17 cellular contexts compared by ENCODE assay signal in genomic region chr7:87173456-87173855, GRCh38. TPM values are rescaled to one million over a fixed set of nuclear protein-coding genes. Genes with fewer than 3 reads are reported as not detected.
DNase-seq lines count a peak whose midpoint lies in the region; ATAC-seq and TF ChIP-seq lines count a peak whose summit lies in the region.
"Had no signal": no experiment of that assay in that cellular context is flagged by ENCODE, and none has a peak within 500 bp of the region (broad histone marks: within the 10 kb centered on the region; RNA-seq: fewer than 3 reads in every experiment).

No MANE protein-coding gene starts in this region.

- no peak overlapping the region for H3K9ac ChIP-seq in endodermal cell (ENCODE audit: extremely low read depth, low read length, poor library complexity, severe bottlenecking)

- 86 to 91% methylated on average over 1 to 2 of the region's 2 CpGs for WGBS in endodermal cell (ENCODE audit: insufficient coverage in 1 of 2, insufficient read length in 1 of 2), 2 experiments

- no peak for ATAC-seq in CD4-positive, CD25-positive, alpha-beta regulatory T cell (ENCODE audit: low read depth in 2 of 2)
- no peak for ATAC-seq in naive thymus-derived CD8-positive, alpha-beta T cell
- ATAC-seq: HepG2, Panc1 had no signal

- no peak for TF ChIP-seq CTCF in endodermal cell (conservative IDR thresholded peaks at IDR 0.05)

- no peaks in the 10 kb centered on the region for H3K9me3 ChIP-seq in CD4-positive, CD25-positive, alpha-beta regulatory T cell (ENCODE audit: control insufficient read depth in 2 of 2, low read length in 2 of 2)
- H3K9me3 ChIP-seq in endodermal cell (ENCODE audit: control insufficient read depth, low read length) = no peaks in the 10 kb centered on the region
- H3K9me3 ChIP-seq: MG63 had no signal

- peaks cover 51% of the 10 kb centered on the region for H3K36me3 Mint-ChIP-seq in CD4-positive, CD25-positive, alpha-beta regulatory T cell
- peaks cover 71% of the 10 kb centered on the region for H3K36me3 Mint-ChIP-seq in endodermal cell (ENCODE audit: low read depth)
- peaks cover 4 to 87% (median 26%) of the 10 kb centered on the region in 3 donors for H3K36me3 Mint-ChIP-seq in naive thymus-derived CD8-positive, alpha-beta T cell

- no peak for DNase-seq in CD4-positive, CD25-positive, alpha-beta regulatory T cell
- DNase-seq in OCI-M1 (lab: John Stamatoyannopoulos, UW) (peak; percentile 23), endodermal cell (no peak), DMS114 treated with DMSO at 0.1 percent for 48 hours (lab: John Stamatoyannopoulos, UW; ENCODE audit: unreplicated experiment) (no peak)
- DNase-seq in naive thymus-derived CD8-positive, alpha-beta T cell = no peak
- no peak for DNase-seq in stimulated activated CD4-positive, alpha-beta T cell treated with anti-CD3 and anti-CD28 coated beads, Interleukin-4, amount 100 ng/mL, for 1 hour
- DNase-seq in activated CD4-positive, CD25-positive, alpha-beta regulatory T cell treated with anti-CD3 and anti-CD28 coated beads, Interleukin-2, amount 50 U/mL, for 72 hours = no peak
- DNase-seq: DMS79, H7, Karpas-422, MG63, NCI-H1092, NCI-H2081 treated with DMSO at 0.1 percent for 48 hours, NCI-H524 had no signal

- peaks cover 33 to 45% (median 36%) of the 10 kb centered on the region in 4 donors for H3K4me1 Mint-ChIP-seq in CD4-positive, CD25-positive, alpha-beta regulatory T cell
- H3K4me1 Mint-ChIP-seq in endodermal cell = peaks cover 7% of the 10 kb centered on the region
- peaks cover 21 to 45% (median 32%) of the 10 kb centered on the region in 4 donors for H3K4me1 Mint-ChIP-seq in naive thymus-derived CD8-positive, alpha-beta T cell

- peak overlapping the region in 2 of 3 donors; percentile 2 to 16 for H3K27ac Mint-ChIP-seq in CD4-positive, CD25-positive, alpha-beta regulatory T cell
- no peak overlapping the region for H3K27ac Mint-ChIP-seq in endodermal cell
- H3K27ac Mint-ChIP-seq in naive thymus-derived CD8-positive, alpha-beta T cell = peak overlapping the region in 6 of 10 donors; percentile 37 to 66 (median 54)

- no peak overlapping the region for H3K4me3 Mint-ChIP-seq in CD4-positive, CD25-positive, alpha-beta regulatory T cell
- H3K4me3 Mint-ChIP-seq in endodermal cell = no peak overlapping the region
- no peak overlapping the region for H3K4me3 Mint-ChIP-seq in naive thymus-derived CD8-positive, alpha-beta T cell

- POLR2A ChIA-PET in naive thymus-derived CD8-positive, alpha-beta T cell (lab: Charles Lee) = interaction anchor here (1.8 kb wide), 1 partner anchor 46 kb away, joined by 8 read pairs; the partner anchor contains the start of gene TMEM243

- no peaks in the 10 kb centered on the region for H3K9me3 Mint-ChIP-seq in CD4-positive, CD25-positive, alpha-beta regulatory T cell
- H3K9me3 Mint-ChIP-seq in endodermal cell = no peaks in the 10 kb centered on the region
- no peaks in the 10 kb centered on the region for H3K9me3 Mint-ChIP-seq in naive thymus-derived CD8-positive, alpha-beta T cell

- no peak overlapping the region for H3K4me3 ChIP-seq in CD4-positive, CD25-positive, alpha-beta regulatory T cell (ENCODE audit: low read depth, low read length)
- H3K4me3 ChIP-seq in endodermal cell (ENCODE audit: low read length) = peak overlapping the region; percentile 13
- H3K4me3 ChIP-seq: MG63 had no signal

- H3K27ac ChIP-seq in CD4-positive, CD25-positive, alpha-beta regulatory T cell (ENCODE audit: insufficient read depth, low read length, poor library complexity, severe bottlenecking) = no peak overlapping the region
- no peak overlapping the region for H3K27ac ChIP-seq in endodermal cell (ENCODE audit: low read depth, low read length)
- H3K27ac ChIP-seq: C4-2B had no signal

- H3K4me1 ChIP-seq in CD4-positive, CD25-positive, alpha-beta regulatory T cell (ENCODE audit: control insufficient read depth, insufficient read depth, low read length, poor library complexity, severe bottlenecking) = no peaks in the 10 kb centered on the region
- peaks cover 11% of the 10 kb centered on the region for H3K4me1 ChIP-seq in endodermal cell (ENCODE audit: control insufficient read depth, insufficient read depth, low read length)

- H3K27me3 Mint-ChIP-seq in CD4-positive, CD25-positive, alpha-beta regulatory T cell = no peaks in the 10 kb centered on the region
- no peaks in the 10 kb centered on the region for H3K27me3 Mint-ChIP-seq in endodermal cell (ENCODE audit: insufficient read depth)
- no peaks in the 10 kb centered on the region for H3K27me3 Mint-ChIP-seq in naive thymus-derived CD8-positive, alpha-beta T cell

- peaks cover 85% of the 10 kb centered on the region for H3K36me3 ChIP-seq in CD4-positive, CD25-positive, alpha-beta regulatory T cell (ENCODE audit: control insufficient read depth, insufficient read depth, low read length)
- peaks cover 100% of the 10 kb centered on the region for H3K36me3 ChIP-seq in endodermal cell (ENCODE audit: control insufficient read depth, insufficient read depth, low read length)

- no peaks in the 10 kb centered on the region for H3K27me3 ChIP-seq in CD4-positive, CD25-positive, alpha-beta regulatory T cell (ENCODE audit: control insufficient read depth, insufficient read depth, low read length)
- H3K27me3 ChIP-seq in endodermal cell (ENCODE audit: control insufficient read depth, insufficient read depth, low read length, poor library complexity, severe bottlenecking) = no peaks in the 10 kb centered on the region
- H3K27me3 ChIP-seq: MG63 had no signal

RNA-seq across cellular contexts. Expression of gene DMTF1, which starts 21.2 kb away (rescaled TPM):
- 167 TPM for total RNA-seq in CD4-positive, CD25-positive, alpha-beta regulatory T cell
- 10 to 100 TPM; 27.9 to 34.6 (median 31.7) TPM for polyA plus RNA-seq in CD4-positive, CD25-positive, alpha-beta regulatory T cell
- 100 to 1,000 TPM; 129 to 152 TPM for total RNA-seq in endodermal cell
- 112 TPM for polyA plus RNA-seq in endodermal cell (2013, experiment 1 of 2)
- polyA plus RNA-seq in endodermal cell (2013, experiment 2 of 2) = 99.8 TPM
- total RNA-seq in naive thymus-derived CD8-positive, alpha-beta T cell = 100 to 1,000 TPM; 175 to 181 TPM
- 10 to 100 TPM; 22.2 to 33.5 (median 23.2) TPM for polyA plus RNA-seq in naive thymus-derived CD8-positive, alpha-beta T cell

RNA-seq across cellular contexts. Expression of gene TMEM243, which starts 46.1 kb away (rescaled TPM):
- 98.0 TPM for total RNA-seq in CD4-positive, CD25-positive, alpha-beta regulatory T cell
- 10 to 100 TPM; 56.9 to 83.9 (median 78.3) TPM for polyA plus RNA-seq in CD4-positive, CD25-positive, alpha-beta regulatory T cell
- 10 to 100 TPM; 21.7 to 22.3 TPM for total RNA-seq in endodermal cell
- polyA plus RNA-seq in endodermal cell (2013, experiment 1 of 2) = 18.5 TPM
- 16.6 TPM for polyA plus RNA-seq in endodermal cell (2013, experiment 2 of 2)
- total RNA-seq in naive thymus-derived CD8-positive, alpha-beta T cell = 100 to 1,000 TPM; 136 to 138 TPM
- 10 to 100 TPM; 79.3 to 89.5 (median 82.0) TPM for polyA plus RNA-seq in naive thymus-derived CD8-positive, alpha-beta T cell
